12 cellular contexts compared by ENCODE assay signal in the genomic region with DNA sequence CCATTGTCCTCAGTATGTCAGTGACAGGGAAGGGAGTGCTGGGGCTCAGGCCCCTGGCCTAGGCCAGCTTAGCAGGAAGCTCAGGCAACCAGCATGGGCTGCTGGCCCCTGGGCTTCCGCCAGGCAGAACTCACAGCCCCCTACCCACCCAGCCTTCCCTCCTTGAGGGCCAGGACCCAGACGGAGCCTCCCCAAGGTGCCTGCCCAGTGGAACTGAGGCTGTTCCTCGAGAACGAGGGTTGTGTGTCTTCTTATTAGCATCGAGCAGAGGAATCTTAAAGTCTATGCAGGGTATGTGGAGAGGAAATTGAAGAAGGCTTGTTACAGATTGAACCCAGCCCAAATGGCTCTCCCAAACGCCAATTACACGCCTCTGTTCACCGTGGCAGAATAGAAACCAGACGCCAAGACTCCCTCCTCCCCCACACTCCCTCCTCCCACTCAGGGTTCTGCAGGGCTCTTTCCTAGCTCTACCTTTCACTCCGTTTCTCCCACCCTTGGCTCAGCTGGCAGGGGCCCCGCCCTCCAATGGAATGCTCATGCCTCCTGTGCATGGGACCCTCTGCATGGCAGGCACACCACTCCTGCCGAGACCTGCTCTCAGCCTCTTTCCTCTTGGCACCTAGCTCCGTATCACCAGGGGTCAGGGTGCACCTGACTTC.
DNase-seq lines count a peak whose midpoint lies in the region; ATAC-seq and TF ChIP-seq lines count a peak whose summit lies in the region.
"Had no signal": no experiment of that assay in that cellular context is flagged by ENCODE, and none has a peak within 500 bp of the region (broad histone marks: within the 10 kb centered on the region; RNA-seq: fewer than 3 reads in every experiment).

No MANE protein-coding gene starts in this region.

- no peak for ATAC-seq in activated CD8-positive, alpha-beta memory T cell treated with anti-CD3 and anti-CD28 coated beads, Interleukin-2, amount 10 ng/mL, durations not matched to agents 7 days and 5 days
- ATAC-seq in GM18505 (IDR thresholded peaks at IDR 0.05; ENCODE audit: unreplicated experiment): no peak

- peaks cover 11% of the 10 kb centered on the region for H3K4me1 ChIP-seq in OCI-LY3 (ENCODE audit: low read length)
- peaks cover 12 to 13% of the 10 kb centered on the region in 2 donors for H3K4me1 ChIP-seq in thyroid gland
- H3K4me1 ChIP-seq: Peyer's patch had no signal

- H3K9me3 Mint-ChIP-seq in brain (no peaks in the 10 kb centered on the region), mesothelial cell of epicardium (no peaks in the 10 kb centered on the region)
- no peaks in the 10 kb centered on the region for H3K9me3 Mint-ChIP-seq in activated CD8-positive, alpha-beta memory T cell treated with anti-CD3 and anti-CD28 coated beads, Interleukin-2, amount 10 ng/mL, durations not matched to agents 7 days and 5 days (ENCODE audit: low read depth)

- H3K27me3 ChIP-seq in OCI-LY3 (ENCODE audit: low read depth, low read length) (no peaks in the 10 kb centered on the region), thyroid gland (no peaks in the 10 kb centered on the region)
- H3K27me3 ChIP-seq: Peyer's patch had no signal

- no peaks in the 10 kb centered on the region for H3K79me2 ChIP-seq in OCI-LY3 (ENCODE audit: low read length)

- H3K4me2 ChIP-seq in OCI-LY3 (ENCODE audit: low read length): 0 out of 2 replicates have a peak overlapping the region, but pooled peaks have one; percentile 5

- no peak overlapping the region for H3K27ac ChIP-seq in OCI-LY3 (ENCODE audit: low read length)
- peak overlapping the region in 2 of 3 donors; percentile 61 to 62 for H3K27ac ChIP-seq in thyroid gland
- H3K27ac ChIP-seq: Peyer's patch had no signal

- H3K4me3 Mint-ChIP-seq in brain (no peak overlapping the region), mesothelial cell of epicardium (no peak overlapping the region)
- H3K4me3 Mint-ChIP-seq in activated CD8-positive, alpha-beta memory T cell treated with anti-CD3 and anti-CD28 coated beads, Interleukin-2, amount 10 ng/mL, durations not matched to agents 7 days and 5 days: no peak overlapping the region

- H3K9ac ChIP-seq in OCI-LY3 (ENCODE audit: low read length): no peak overlapping the region

- intact Hi-C loops in thyroid gland (cut with DNase I): no loop called here

- peaks cover 50% of the 10 kb centered on the region for H3K36me3 Mint-ChIP-seq in brain
- peaks cover 24% of the 10 kb centered on the region for H3K36me3 Mint-ChIP-seq in mesothelial cell of epicardium
- no peaks in the 10 kb centered on the region for H3K36me3 Mint-ChIP-seq in activated CD8-positive, alpha-beta memory T cell treated with anti-CD3 and anti-CD28 coated beads, Interleukin-2, amount 10 ng/mL, durations not matched to agents 7 days and 5 days

- CTCF ChIA-PET in activated CD8-positive, alpha-beta memory T cell treated with anti-CD3 and anti-CD28 coated beads, Interleukin-2, amount 10 ng/mL, durations not matched to agents 7 days and 5 days (lab: Charles Lee): interaction anchor here (0.6 to 3.8 kb wide), 9 partner anchors 8 to 396 kb away, joined by 3 to 30 read pairs (median 3); no protein-coding TSS in a partner anchor

- H3K9me3 ChIP-seq in OCI-LY3 (ENCODE audit: insufficient read depth, low read length) (no peaks in the 10 kb centered on the region), thyroid gland (no peaks in the 10 kb centered on the region)
- H3K9me3 ChIP-seq: mucosa of descending colon, Peyer's patch had no signal

- H3K36me3 ChIP-seq in OCI-LY3 (replicated peaks; ENCODE audit: low read depth, low read length): no peaks in the 10 kb centered on the region
- H3K36me3 ChIP-seq in thyroid gland: peaks cover 28 to 40% of the 10 kb centered on the region in 2 donors

- peaks cover 32% of the 10 kb centered on the region for H3K4me1 Mint-ChIP-seq in brain
- H3K4me1 Mint-ChIP-seq in mesothelial cell of epicardium: peaks cover 11% of the 10 kb centered on the region
- H3K4me1 Mint-ChIP-seq in activated CD8-positive, alpha-beta memory T cell treated with anti-CD3 and anti-CD28 coated beads, Interleukin-2, amount 10 ng/mL, durations not matched to agents 7 days and 5 days: no peaks in the 10 kb centered on the region

- DNase-seq in mesothelial cell of epicardium (ENCODE audit: low spot score in 2 of 2, unreplicated experiment in 2 of 2): no peak
- peak in 1 of 2 donors; percentile 47 for DNase-seq in thyroid gland
- no peak for DNase-seq in activated CD8-positive, alpha-beta memory T cell treated with anti-CD3 and anti-CD28 coated beads, Interleukin-2, amount 10 ng/mL, durations not matched to agents 7 days and 5 days
- DNase-seq in amygdala (lab: John Stamatoyannopoulos, UW): no peak
- DNase-seq: activated CD4-positive, alpha-beta T cell treated with anti-CD3 and anti-CD28 coated beads for 4 hours; kidney; NCI-H1417 treated with DMSO at 0.1 percent for 48 hours had no signal

- H3K4me3 ChIP-seq in OCI-LY3 (ENCODE audit: low read length): no peak overlapping the region
- no peak overlapping the region for H3K4me3 ChIP-seq in thyroid gland (replicated peaks in 1 of 3)
- H3K4me3 ChIP-seq: mucosa of descending colon, Peyer's patch had no signal

- H2AFZ ChIP-seq in OCI-LY3 (ENCODE audit: low read depth, low read length): no peak overlapping the region

- 53 to 55% methylated on average over 12 to 13 of the region's 13 CpGs for WGBS in thyroid gland, 2 donors

- no peaks in the 10 kb centered on the region for H4K20me1 ChIP-seq in OCI-LY3 (ENCODE audit: insufficient read depth, low read length)

- H3K27me3 Mint-ChIP-seq in brain (no peaks in the 10 kb centered on the region), mesothelial cell of epicardium (ENCODE audit: low read depth) (no peaks in the 10 kb centered on the region)
- H3K27me3 Mint-ChIP-seq in activated CD8-positive, alpha-beta memory T cell treated with anti-CD3 and anti-CD28 coated beads, Interleukin-2, amount 10 ng/mL, durations not matched to agents 7 days and 5 days: no peaks in the 10 kb centered on the region

- H3K27ac Mint-ChIP-seq in brain: peak overlapping the region; percentile 20 to 92 (median 71)
- H3K27ac Mint-ChIP-seq in mesothelial cell of epicardium: peak overlapping the region; percentile 81
- H3K27ac Mint-ChIP-seq in activated CD8-positive, alpha-beta memory T cell treated with anti-CD3 and anti-CD28 coated beads, Interleukin-2, amount 10 ng/mL, durations not matched to agents 7 days and 5 days: no peak overlapping the region

- TF ChIP-seq CTCF in OCI-LY3 (IDR thresholded peaks at IDR 0.05; ENCODE audit: low read depth, low read length): no peak
- no peak for TF ChIP-seq CTCF in brain (conservative IDR thresholded peaks at IDR 0.05)
- no peak for TF ChIP-seq CTCF in mesothelial cell of epicardium (IDR thresholded peaks at IDR 0.05; ENCODE audit: unreplicated experiment)
- TF ChIP-seq CTCF in thyroid gland (IDR thresholded peaks at IDR 0.05): no peak

- no peak for TF ChIP-seq POLR2A in thyroid gland (IDR thresholded peaks at IDR 0.05)
- no peak for TF ChIP-seq POLR2A in GM18505 (IDR thresholded peaks at IDR 0.05; ENCODE audit: borderline replicate concordance, extremely low read depth, insufficient read depth, insufficient read length)
